In the genomic region with DNA sequence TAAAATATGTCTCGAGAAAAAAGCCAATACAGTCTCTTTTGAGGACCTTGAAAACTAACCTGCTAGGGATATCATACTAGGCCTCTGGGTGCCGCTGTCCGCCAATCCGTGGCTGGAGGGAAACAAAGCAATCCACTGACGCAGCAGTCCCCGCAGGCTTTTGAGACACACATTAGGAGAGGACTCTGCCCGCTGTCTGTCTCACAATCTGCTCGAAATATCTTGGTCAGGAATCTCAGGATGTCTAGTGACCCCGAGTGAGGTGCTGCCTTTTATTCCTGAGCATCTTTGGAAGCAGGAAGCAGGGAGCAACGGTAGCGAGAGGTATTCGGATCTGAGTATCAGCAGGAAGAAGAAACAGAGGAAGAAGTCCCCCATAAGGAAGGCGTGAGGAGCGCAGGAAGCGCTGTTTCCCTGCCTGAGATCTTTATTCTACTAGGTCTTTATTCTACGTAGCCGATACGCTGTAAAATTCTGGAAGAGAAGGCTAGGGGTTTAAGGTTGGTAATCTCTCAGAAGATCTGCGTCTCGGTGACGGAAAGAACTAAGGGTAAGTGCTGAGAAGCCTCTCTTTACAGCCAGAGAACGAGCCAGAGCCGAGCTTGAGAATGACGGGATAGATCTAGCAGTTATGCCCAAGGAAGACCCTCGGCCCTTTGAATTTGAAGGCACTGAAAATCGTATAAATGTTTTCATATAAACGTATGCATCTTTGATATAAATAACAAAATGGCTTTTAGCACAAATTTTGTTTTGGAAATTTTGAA, we compare ENCODE assay signal across 8 cellular contexts. TPM values are rescaled to one million over a fixed set of nuclear protein-coding genes. Genes with fewer than 3 reads are reported as not detected.
A peak's percentile ranks its signal among the peaks of the same experiment; 100 is the strongest.
DNase-seq lines count a peak whose midpoint lies in the region; ATAC-seq and TF ChIP-seq lines count a peak whose summit lies in the region.

No MANE protein-coding gene starts in this region.

- TF ChIP-seq CTCF in 22Rv1 (IDR thresholded peaks at IDR 0.05), result peak; percentile 92
- peak in 3 of 4 experiments; percentile 20 to 49 (median 35) for TF ChIP-seq CTCF in sigmoid colon (IDR thresholded peaks at IDR 0.05)

- 8% methylated on average over 27 of the region's 27 CpGs for WGBS in right cardiac atrium
- 13 to 19% methylated on average over 27 of the region's 27 CpGs for WGBS in sigmoid colon, 2 donors

- H3K36me3 ChIP-seq in adipocyte (ENCODE audit: control insufficient read depth, insufficient read depth, low read length, severe bottlenecking), result no peaks in the 10 kb centered on the region
- no peaks in the 10 kb centered on the region for H3K36me3 ChIP-seq in sigmoid colon

- no peak for TF ChIP-seq EP300 in sigmoid colon (IDR thresholded peaks at IDR 0.05)

- ATAC-seq in GM18909 (IDR thresholded peaks at IDR 0.05; ENCODE audit: poor library complexity, unreplicated experiment) (peak; percentile 85), HG03439 (IDR thresholded peaks at IDR 0.05; ENCODE audit: unreplicated experiment) (peak; percentile 81), SK-N-SH treated with all-trans-retinoic acid at 6 μM for 48 hours (peak; percentile 96), right cardiac atrium (peak; percentile 77 to 93)

- no peak for TF ChIP-seq POLR2A in sigmoid colon (IDR thresholded peaks at IDR 0.05)

- H3K9me3 ChIP-seq in adipocyte (ENCODE audit: control insufficient read depth, low read length) (peaks cover 6% of the 10 kb centered on the region), right cardiac atrium (ENCODE audit: control insufficient read depth, low read length) (no peaks in the 10 kb centered on the region), sigmoid colon (peaks cover 13 to 35% (median 22%) of the 10 kb centered on the region in 4 donors)

- DNase-seq in adipocyte (ENCODE audit: low read depth) (peak; percentile 81), right cardiac atrium (peak; percentile 59 to 83 (median 77)), sigmoid colon (peak; percentile 76), NCI-H2196 (lab: John Stamatoyannopoulos, UW; ENCODE audit: unreplicated experiment) (no peak)

- H3K27ac ChIP-seq in 22Rv1, result peak overlapping the region; percentile 32; the same call in 1 of the 2 replicates
- peak overlapping the region; percentile 55 for H3K27ac ChIP-seq in right cardiac atrium (ENCODE audit: low read length)
- H3K27ac ChIP-seq in sigmoid colon, result peak overlapping the region; percentile 57 to 71 (median 64)

- intact Hi-C loops in right cardiac atrium (cut with DNase I), result loop anchor here in 1 of 4 donors (5.0 kb wide), 1 partner anchor 236 kb away; no protein-coding TSS in a partner anchor
- intact Hi-C loops in sigmoid colon (cut with DNase I), result no loop called here

- H3K4me3 ChIP-seq in adipocyte (ENCODE audit: low read length), result peak overlapping the region; percentile 78
- peak overlapping the region; percentile 46 for H3K4me3 ChIP-seq in right cardiac atrium (ENCODE audit: low read length)
- peak overlapping the region; percentile 19 to 49 (median 38) for H3K4me3 ChIP-seq in sigmoid colon

- H3K9ac ChIP-seq in adipocyte (ENCODE audit: low read length), result peak overlapping the region; percentile 73

- H3K27me3 ChIP-seq in adipocyte (replicated peaks; ENCODE audit: control insufficient read depth, insufficient read depth, low read length) (no peaks in the 10 kb centered on the region), right cardiac atrium (ENCODE audit: control insufficient read depth, insufficient read depth) (no peaks in the 10 kb centered on the region), sigmoid colon (peaks cover 0 to 3% (median 0%) of the 10 kb centered on the region in 3 donors)

- H3K4me1 ChIP-seq in adipocyte (ENCODE audit: control insufficient read depth, insufficient read depth, low read length) (no peaks in the 10 kb centered on the region), right cardiac atrium (ENCODE audit: control insufficient read depth, insufficient read depth, low read length) (no peaks in the 10 kb centered on the region), sigmoid colon (peaks cover 0 to 6% (median 1%) of the 10 kb centered on the region in 4 donors)

TF ChIP-seq in SK-N-SH treated with all-trans-retinoic acid at 6 μM for 48 hours, 23 proteins besides CTCF, POLR2A, EP300 and RAD21 (continues in another document):
- TF ChIP-seq OSR1 (CRISPR knock-in tag; IDR thresholded peaks at IDR 0.05) (no peak), ISL1 (CRISPR knock-in tag; IDR thresholded peaks at IDR 0.05) (no peak), ARNTL (CRISPR knock-in tag; IDR thresholded peaks at IDR 0.05; ENCODE audit: borderline replicate concordance, low read depth) (no peak), ZFP3 (CRISPR knock-in tag; IDR thresholded peaks at IDR 0.05) (no peak), BACH2 (CRISPR knock-in tag; IDR thresholded peaks at IDR 0.05; ENCODE audit: borderline replicate concordance) (no peak), ZNF565 (CRISPR knock-in tag; conservative IDR thresholded peaks at IDR 0.05; ENCODE audit: low read depth) (no peak), TOX (CRISPR knock-in tag; IDR thresholded peaks at IDR 0.05; ENCODE audit: borderline replicate concordance) (no peak), SNAI2 (CRISPR knock-in tag; IDR thresholded peaks at IDR 0.05) (no peak)
- TF ChIP-seq, protein P1, sequence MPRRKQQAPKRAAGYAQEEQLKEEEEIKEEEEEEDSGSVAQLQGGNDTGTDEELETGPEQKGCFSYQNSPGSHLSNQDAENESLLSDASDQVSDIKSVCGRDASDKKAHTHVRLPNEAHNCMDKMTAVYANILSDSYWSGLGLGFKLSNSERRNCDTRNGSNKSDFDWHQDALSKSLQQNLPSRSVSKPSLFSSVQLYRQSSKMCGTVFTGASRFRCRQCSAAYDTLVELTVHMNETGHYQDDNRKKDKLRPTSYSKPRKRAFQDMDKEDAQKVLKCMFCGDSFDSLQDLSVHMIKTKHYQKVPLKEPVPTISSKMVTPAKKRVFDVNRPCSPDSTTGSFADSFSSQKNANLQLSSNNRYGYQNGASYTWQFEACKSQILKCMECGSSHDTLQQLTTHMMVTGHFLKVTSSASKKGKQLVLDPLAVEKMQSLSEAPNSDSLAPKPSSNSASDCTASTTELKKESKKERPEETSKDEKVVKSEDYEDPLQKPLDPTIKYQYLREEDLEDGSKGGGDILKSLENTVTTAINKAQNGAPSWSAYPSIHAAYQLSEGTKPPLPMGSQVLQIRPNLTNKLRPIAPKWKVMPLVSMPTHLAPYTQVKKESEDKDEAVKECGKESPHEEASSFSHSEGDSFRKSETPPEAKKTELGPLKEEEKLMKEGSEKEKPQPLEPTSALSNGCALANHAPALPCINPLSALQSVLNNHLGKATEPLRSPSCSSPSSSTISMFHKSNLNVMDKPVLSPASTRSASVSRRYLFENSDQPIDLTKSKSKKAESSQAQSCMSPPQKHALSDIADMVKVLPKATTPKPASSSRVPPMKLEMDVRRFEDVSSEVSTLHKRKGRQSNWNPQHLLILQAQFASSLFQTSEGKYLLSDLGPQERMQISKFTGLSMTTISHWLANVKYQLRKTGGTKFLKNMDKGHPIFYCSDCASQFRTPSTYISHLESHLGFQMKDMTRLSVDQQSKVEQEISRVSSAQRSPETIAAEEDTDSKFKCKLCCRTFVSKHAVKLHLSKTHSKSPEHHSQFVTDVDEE (CRISPR knock-in tag; IDR thresholded peaks at IDR 0.05), result no peak
- TF ChIP-seq, protein P2, sequence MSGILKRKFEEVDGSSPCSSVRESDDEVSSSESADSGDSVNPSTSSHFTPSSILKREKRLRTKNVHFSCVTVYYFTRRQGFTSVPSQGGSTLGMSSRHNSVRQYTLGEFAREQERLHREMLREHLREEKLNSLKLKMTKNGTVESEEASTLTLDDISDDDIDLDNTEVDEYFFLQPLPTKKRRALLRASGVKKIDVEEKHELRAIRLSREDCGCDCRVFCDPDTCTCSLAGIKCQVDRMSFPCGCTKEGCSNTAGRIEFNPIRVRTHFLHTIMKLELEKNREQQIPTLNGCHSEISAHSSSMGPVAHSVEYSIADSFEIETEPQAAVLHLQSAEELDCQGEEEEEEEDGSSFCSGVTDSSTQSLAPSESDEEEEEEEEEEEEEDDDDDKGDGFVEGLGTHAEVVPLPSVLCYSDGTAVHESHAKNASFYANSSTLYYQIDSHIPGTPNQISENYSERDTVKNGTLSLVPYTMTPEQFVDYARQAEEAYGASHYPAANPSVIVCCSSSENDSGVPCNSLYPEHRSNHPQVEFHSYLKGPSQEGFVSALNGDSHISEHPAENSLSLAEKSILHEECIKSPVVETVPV (CRISPR knock-in tag; IDR thresholded peaks at IDR 0.05), result no peak
- TF ChIP-seq, protein P3, sequence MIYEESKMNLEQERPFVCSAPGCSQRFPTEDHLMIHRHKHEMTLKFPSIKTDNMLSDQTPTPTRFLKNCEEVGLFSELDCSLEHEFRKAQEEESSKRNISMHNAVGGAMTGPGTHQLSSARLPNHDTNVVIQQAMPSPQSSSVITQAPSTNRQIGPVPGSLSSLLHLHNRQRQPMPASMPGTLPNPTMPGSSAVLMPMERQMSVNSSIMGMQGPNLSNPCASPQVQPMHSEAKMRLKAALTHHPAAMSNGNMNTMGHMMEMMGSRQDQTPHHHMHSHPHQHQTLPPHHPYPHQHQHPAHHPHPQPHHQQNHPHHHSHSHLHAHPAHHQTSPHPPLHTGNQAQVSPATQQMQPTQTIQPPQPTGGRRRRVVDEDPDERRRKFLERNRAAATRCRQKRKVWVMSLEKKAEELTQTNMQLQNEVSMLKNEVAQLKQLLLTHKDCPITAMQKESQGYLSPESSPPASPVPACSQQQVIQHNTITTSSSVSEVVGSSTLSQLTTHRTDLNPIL (CRISPR knock-in tag; IDR thresholded peaks at IDR 0.05; ENCODE audit: low read depth), result no peak

RNA-seq across cellular contexts. Expression of a gene that starts 4.0 kb away (rescaled TPM):
- total RNA-seq in right cardiac atrium (1 to 10 TPM; 1.7 to 2.8 (median 1.8) TPM), sigmoid colon (1 to 10 TPM in 3 of 4 donors, under 1 TPM in 1; 0.71 to 1.4 (median 1.1) TPM)
- polyA plus RNA-seq in right cardiac atrium (0.70 TPM), sigmoid colon (under 1 TPM in 1 of 3 donors, not detected in 2; 0.26 TPM)

RNA-seq across cellular contexts. Expression of a gene that starts 5.7 kb away (rescaled TPM):
- total RNA-seq in right cardiac atrium (100 to 1,000 TPM in 1 of 4 donors, 10 to 100 TPM in 3; 86.7 to 109 (median 95.1) TPM), sigmoid colon (10 to 100 TPM; 44.9 to 62.2 (median 48.1) TPM)
- polyA plus RNA-seq in right cardiac atrium (94.6 TPM), sigmoid colon (10 to 100 TPM; 60.1 to 68.0 (median 62.7) TPM)

RNA-seq across cellular contexts. Expression of a gene that starts 12.3 kb away (rescaled TPM):
- total RNA-seq in right cardiac atrium (1 to 10 TPM; 6.4 to 9.4 (median 7.1) TPM), sigmoid colon (1 to 10 TPM; 2.8 to 4.9 (median 3.8) TPM)
- polyA plus RNA-seq in right cardiac atrium (2.2 TPM), sigmoid colon (under 1 TPM in 1 of 3 donors, not detected in 2; 0.47 TPM)

RNA-seq across cellular contexts. Expression of a gene that starts 17.4 kb away (rescaled TPM):
- total RNA-seq in right cardiac atrium, result 1 to 10 TPM; 4.9 to 7.7 (median 5.6) TPM
- polyA plus RNA-seq in right cardiac atrium, result 2.1 TPM
- 1 to 10 TPM; 1.5 to 4.4 (median 3.1) TPM for total RNA-seq in sigmoid colon
- under 1 TPM in 2 of 3 donors, not detected in 1; 0.19 to 0.60 TPM for polyA plus RNA-seq in sigmoid colon

RNA-seq across cellular contexts. Expression of a gene that starts 22.4 kb away (rescaled TPM):
- total RNA-seq in right cardiac atrium (under 1 TPM in 2 of 4 donors, not detected in 2; 0.17 to 0.37 TPM), sigmoid colon (under 1 TPM in 2 of 4 donors, not detected in 2; 0.81 to 0.82 TPM)
- polyA plus RNA-seq in right cardiac atrium (0.14 TPM), sigmoid colon (under 1 TPM in 1 of 3 donors, not detected in 2; 0.35 TPM)
